ENCODE assay signal across 10 cellular contexts in the genomic region with DNA sequence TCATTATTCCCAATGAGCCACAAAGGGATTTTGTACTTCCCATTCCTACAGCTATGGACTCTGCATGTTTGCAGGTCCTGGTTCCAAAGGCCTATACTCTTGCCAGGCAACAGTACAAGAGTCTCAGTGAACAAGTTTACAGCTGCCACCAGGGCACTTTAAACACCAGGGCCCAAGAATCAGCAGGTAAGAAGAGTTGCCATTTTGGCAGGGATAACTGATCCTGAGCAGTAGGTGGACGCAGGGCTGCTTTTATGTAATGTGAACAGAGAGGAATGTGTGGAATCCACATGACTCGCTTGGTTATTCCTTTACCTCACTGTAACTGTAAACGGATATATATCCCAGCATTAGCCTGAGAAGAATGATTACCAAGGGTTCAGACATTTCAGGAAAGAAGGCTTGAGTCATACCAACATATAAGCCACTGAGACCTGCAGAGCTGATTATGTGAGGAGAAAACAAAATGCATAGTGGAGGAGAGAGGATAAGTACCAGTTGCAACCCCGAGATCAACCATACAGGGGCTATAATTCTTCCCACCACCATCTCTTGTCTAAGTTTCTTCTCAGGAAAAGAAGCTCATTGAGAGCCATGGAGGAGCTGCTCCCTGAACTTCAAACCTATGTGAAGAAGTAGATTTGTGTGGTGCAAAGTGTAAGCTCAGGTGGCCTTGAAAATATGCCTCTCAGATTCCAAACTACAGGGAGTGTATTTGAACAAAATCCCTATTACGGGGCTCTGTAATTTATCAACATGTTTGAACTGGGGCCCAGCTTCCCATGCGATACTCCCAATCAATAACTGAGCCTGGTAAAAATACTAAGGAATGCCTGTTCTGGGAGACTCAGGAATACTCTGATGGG. TPM values are rescaled to one million over a fixed set of nuclear protein-coding genes. Genes with fewer than 3 reads are reported as not detected.
DNase-seq lines count a peak whose midpoint lies in the region; ATAC-seq lines count a peak whose summit lies in the region.
"Had no signal": no experiment of that assay in that cellular context is flagged by ENCODE, and none has a peak within 500 bp of the region (broad histone marks: within the 10 kb centered on the region; RNA-seq: fewer than 3 reads in every experiment).

No MANE protein-coding gene starts in this region.

- no peak overlapping the region for H3K4me3 ChIP-seq in skeletal muscle satellite cell (ENCODE audit: low read length)

- no peak for ATAC-seq in Right ventricle myocardium superior (ENCODE audit: poor library complexity)
- ATAC-seq: stimulated activated memory B cell treated with anti-CD40 and anti-IgM and Interleukin-4, amounts not matched to agents 10 μg/mL and 1 μg/mL and 100 μg/mL, for 72 hours had no signal

- H3K4me1 ChIP-seq in skeletal muscle satellite cell (ENCODE audit: control insufficient read depth, insufficient read depth, low read length): peaks cover 19% of the 10 kb centered on the region

- intact Hi-C loops in Right ventricle myocardium superior (cut with DNase I): no loop called here

- H3K4me2 ChIP-seq in skeletal muscle satellite cell (ENCODE audit: low read length): peak overlapping the region; percentile 7

- H3K27me3 ChIP-seq in skeletal muscle satellite cell (ENCODE audit: control insufficient read depth, insufficient read depth, low read length): no peaks in the 10 kb centered on the region

- no peaks in the 10 kb centered on the region for H3K9me3 ChIP-seq in skeletal muscle satellite cell (replicated peaks; ENCODE audit: low read length)

- DNase-seq in SIG-M5 treated with dmso at 0.1 percent for 504 hours (lab: John Stamatoyannopoulos, UW; ENCODE audit: unreplicated experiment) (peak; percentile 9), SIG-M5 (lab: John Stamatoyannopoulos, UW) (no peak), SW480 (ENCODE audit: low spot score) (peak; percentile 61), glomerular endothelial cell (ENCODE audit: extremely low read depth, low read depth, low spot score) (peak; percentile 82), NCI-H1694 treated with DMSO at 0.1 percent for 48 hours (lab: John Stamatoyannopoulos, UW) (no peak), Right ventricle myocardium superior (no peak)
- DNase-seq in stimulated activated CD4-positive, alpha-beta T cell treated with anti-CD3 and anti-CD28 coated beads, Interleukin-12 subunit alpha, Interleukin-12 subunit beta, amount 100 ng/mL, for 4 hours: no peak
- DNase-seq: NCI-H1092 treated with DMSO at 0.1 percent for 48 hours had no signal

- no peaks in the 10 kb centered on the region for H3K36me3 ChIP-seq in skeletal muscle satellite cell (ENCODE audit: insufficient read depth, low read length)

- H3K9ac ChIP-seq in skeletal muscle satellite cell (ENCODE audit: low read depth, low read length): no peak overlapping the region

RNA-seq across cellular contexts. Expression of a gene that starts 24.6 kb away (rescaled TPM):
- total RNA-seq in glomerular endothelial cell (7.3 and 12.5 TPM in 2 replicates), Right ventricle myocardium superior (8.2 TPM)
- total RNA-seq in skeletal muscle satellite cell (2012; rRNA removed): 13.9 and 14.4 TPM in 2 replicates

Comparison
In these comparisons a context has a peak if more than half of its experiments do, and no peak if none do; other contexts are left out.
1. DNase-seq: peak in SIG-M5 treated with dmso at 0.1 percent for 504 hours (single experiment), SW480 (single experiment) and glomerular endothelial cell (single experiment); none in SIG-M5 (single experiment), NCI-H1694 treated with DMSO at 0.1 percent for 48 hours (single experiment), stimulated activated CD4-positive, alpha-beta T cell treated with anti-CD3 and anti-CD28 coated beads, Interleukin-12 subunit alpha, Interleukin-12 subunit beta, amount 100 ng/mL, for 4 hours (single experiment) and Right ventricle myocardium superior (single experiment).